ENCODE assay signal across 2 cellular contexts in genomic region chr5:35976859-35977258, GRCh38.
TF ChIP-seq lines count a peak whose summit lies in the region.

No MANE protein-coding gene starts in this region.

TF ChIP-seq in HEK293, 187 proteins besides CTCF, POLR2A, EP300 and RAD21:
- TF ChIP-seq ZNF366 (tag by site-specific recombination; conservative IDR thresholded peaks at IDR 0.05) (peak; percentile 54), PRDM1 (tag by site-specific recombination; IDR thresholded peaks at IDR 0.05) (peak; percentile 67)

TF ChIP-seq in K562, 482 proteins besides CTCF, POLR2A, EP300 and RAD21:
- peak; percentile 68 for TF ChIP-seq ZNF512 (tag; IDR thresholded peaks at IDR 0.05)
